In genomic region chr12:10362828-10363664, GRCh38 we compare ENCODE assay signal across 11 cellular contexts. TPM values are rescaled to one million over a fixed set of nuclear protein-coding genes. Genes with fewer than 3 reads are reported as not detected.
A peak's percentile ranks its signal among the peaks of the same experiment; 100 is the strongest.
DNase-seq lines count a peak whose midpoint lies in the region; ATAC-seq and TF ChIP-seq lines count a peak whose summit lies in the region.
"Had no signal": no experiment of that assay in that cellular context is flagged by ENCODE, and none has a peak within 500 bp of the region (broad histone marks: within the 10 kb centered on the region; RNA-seq: fewer than 3 reads in every experiment).

No MANE protein-coding gene starts in this region.

- no peaks in the 10 kb centered on the region for H3K36me3 ChIP-seq in adrenal gland (replicated peaks in 1 of 2)
- no peaks in the 10 kb centered on the region for H3K36me3 ChIP-seq in transverse colon

- H3K27ac ChIP-seq in adrenal gland (peak overlapping the region in 4 of 5 donors; percentile 77 to 99 (median 95)), transverse colon (peak overlapping the region; percentile 89 to 96 (median 94))

- H3K4me1 Mint-ChIP-seq in activated naive CD4-positive, alpha-beta T cell treated with anti-CD3 and anti-CD28 coated beads, Interleukin-2, amount 50 U/mL, for 24 hours = peaks cover 13% of the 10 kb centered on the region

- intact Hi-C loops in adrenal gland (cut with DNase I) = no loop called here
- intact Hi-C loops in transverse colon (cut with DNase I; ENCODE audit: low total_unique reads) = no loop called here

- TF ChIP-seq CTCF in adrenal gland (IDR thresholded peaks at IDR 0.05) (no peak), transverse colon (IDR thresholded peaks at IDR 0.05) (no peak)

- H3K36me3 Mint-ChIP-seq in activated naive CD4-positive, alpha-beta T cell treated with anti-CD3 and anti-CD28 coated beads, Interleukin-2, amount 50 U/mL, for 24 hours = peaks cover 1% of the 10 kb centered on the region
- H3K36me3 Mint-ChIP-seq in activated naive CD4-positive, alpha-beta T cell treated with anti-CD3 and anti-CD28 coated beads, Interleukin-2, amount 50 U/mL, for 72 hours = peaks cover 0 to 4% of the 10 kb centered on the region in 2 donors

- H3K27me3 ChIP-seq in adrenal gland (no peaks in the 10 kb centered on the region), transverse colon (no peaks in the 10 kb centered on the region)

- peaks cover 22 to 35% of the 10 kb centered on the region in 2 donors for H3K4me1 ChIP-seq in adrenal gland (replicated peaks in 1 of 2)
- peaks cover 13 to 40% (median 29%) of the 10 kb centered on the region in 4 donors for H3K4me1 ChIP-seq in transverse colon

- H3K9me3 ChIP-seq in adrenal gland (replicated peaks in 1 of 3) (no peaks in the 10 kb centered on the region), transverse colon (no peaks in the 10 kb centered on the region)

- in situ Hi-C loops in transverse colon (cut with MboI; ENCODE audit: low pct_ligation_motif_present in 1 of 4, low pct_unique_long_range_greater_than_20kb in 1 of 4, low sequenced_read_pairs in 3 of 4) = no loop called here

- peak overlapping the region; percentile 39 for H3K4me3 Mint-ChIP-seq in activated naive CD4-positive, alpha-beta T cell treated with anti-CD3 and anti-CD28 coated beads, Interleukin-2, amount 50 U/mL, for 24 hours

- no peak for TF ChIP-seq POLR2A in adrenal gland (IDR thresholded peaks at IDR 0.05)
- no peak for TF ChIP-seq POLR2A in transverse colon (IDR thresholded peaks at IDR 0.05)

- H3K4me3 ChIP-seq in adrenal gland (peak overlapping the region in 2 of 4 donors; percentile 90 to 92), transverse colon (peak overlapping the region in 1 of 4 donors; percentile 60)

- WGBS in adrenal gland, 4 donors = 30 to 52% (median 39%) methylated on average over 9 of the region's 9 CpGs
- 30 to 31% methylated on average over 7 to 9 of the region's 9 CpGs for WGBS in transverse colon (ENCODE audit: low coverage in 1 of 2), 2 donors

- no peak for TF ChIP-seq EP300 in transverse colon (IDR thresholded peaks at IDR 0.05; ENCODE audit: low read depth)

- H3K9me3 Mint-ChIP-seq in activated naive CD4-positive, alpha-beta T cell treated with anti-CD3 and anti-CD28 coated beads, Interleukin-2, amount 50 U/mL, for 24 hours = no peaks in the 10 kb centered on the region
- peaks cover 0 to 2% of the 10 kb centered on the region in 2 donors for H3K9me3 Mint-ChIP-seq in activated naive CD4-positive, alpha-beta T cell treated with anti-CD3 and anti-CD28 coated beads, Interleukin-2, amount 50 U/mL, for 72 hours

- DNase-seq in activated naive CD4-positive, alpha-beta T cell treated with anti-CD3 and anti-CD28 coated beads, Interleukin-2, amount 50 U/mL, for 72 hours (ENCODE audit: low spot score in 2 of 2) = no peak
- DNase-seq in adrenal gland (no peak), left kidney (ENCODE audit: low read depth, low spot score) (peak; percentile 79), transverse colon (no peak), UCSD-AML1 (lab: John Stamatoyannopoulos, UW; ENCODE audit: unreplicated experiment) (no peak), T1000 (lab: John Stamatoyannopoulos, UW) (no peak), NOMO-1 (lab: John Stamatoyannopoulos, UW; ENCODE audit: unreplicated experiment in 2 of 2) (no peak)
- DNase-seq: COR-L47, NCI-H187 treated with DMSO at 0.1 percent for 48 hours had no signal

- no peak overlapping the region for H3K27ac Mint-ChIP-seq in activated naive CD4-positive, alpha-beta T cell treated with anti-CD3 and anti-CD28 coated beads, Interleukin-2, amount 50 U/mL, for 24 hours
- no peak overlapping the region for H3K27ac Mint-ChIP-seq in activated naive CD4-positive, alpha-beta T cell treated with anti-CD3 and anti-CD28 coated beads, Interleukin-2, amount 50 U/mL, for 72 hours

- H3K27me3 Mint-ChIP-seq in activated naive CD4-positive, alpha-beta T cell treated with anti-CD3 and anti-CD28 coated beads, Interleukin-2, amount 50 U/mL, for 24 hours = no peaks in the 10 kb centered on the region

- no peak for ATAC-seq in activated naive CD4-positive, alpha-beta T cell treated with anti-CD3 and anti-CD28 coated beads, Interleukin-2, amount 50 U/mL, for 72 hours

RNA-seq across cellular contexts. Expression of gene KLRK1, which starts 26.8 kb away (rescaled TPM):
- 1 to 10 TPM in 1 of 2 donors, under 1 TPM in 1; 0.39 to 2.8 TPM for total RNA-seq in activated naive CD4-positive, alpha-beta T cell treated with anti-CD3 and anti-CD28 coated beads, Interleukin-2, amount 50 U/mL, for 72 hours
- total RNA-seq in adrenal gland (1 to 10 TPM in 3 of 8 donors, under 1 TPM in 3, not detected in 2; 0.25 to 5.2 (median 1.0) TPM), transverse colon (1 to 10 TPM in 3 of 4 donors, not detected in 1; 4.9 to 5.4 (median 5.0) TPM)
- polyA plus RNA-seq in adrenal gland = 1 to 10 TPM; 1.5 to 2.4 (median 2.4) TPM

RNA-seq across cellular contexts. Expression of gene KLRC4, which starts 46.5 kb away (rescaled TPM):
- total RNA-seq in activated naive CD4-positive, alpha-beta T cell treated with anti-CD3 and anti-CD28 coated beads, Interleukin-2, amount 50 U/mL, for 72 hours = under 1 TPM in 1 of 2 donors, not detected in 1; 0.75 TPM
- not detected for total RNA-seq in adrenal gland
- under 1 TPM in 1 of 3 donors, not detected in 2; 0.22 TPM for polyA plus RNA-seq in adrenal gland
- total RNA-seq in transverse colon = 1 to 10 TPM in 2 of 4 donors, not detected in 2; 1.4 to 2.2 TPM
- total RNA-seq: lower leg skin had no signal

RNA-seq across cellular contexts. Expression of gene KLRD1, which starts 55.4 kb away (rescaled TPM):
- total RNA-seq in activated naive CD4-positive, alpha-beta T cell treated with anti-CD3 and anti-CD28 coated beads, Interleukin-2, amount 50 U/mL, for 72 hours = under 1 TPM; 0.27 to 0.89 TPM
- total RNA-seq in adrenal gland (1 to 10 TPM in 3 of 8 donors, under 1 TPM in 5; 0.12 to 3.1 (median 0.68) TPM), transverse colon (1 to 10 TPM in 3 of 4 donors, under 1 TPM in 1; 0.20 to 8.6 (median 2.6) TPM)
- 1 to 10 TPM in 1 of 3 donors, under 1 TPM in 2; 0.10 to 1.1 (median 0.16) TPM for polyA plus RNA-seq in adrenal gland

RNA-seq across cellular contexts. Expression of gene KLRC3, which starts 57.3 kb away (rescaled TPM):
- not detected for total RNA-seq in activated naive CD4-positive, alpha-beta T cell treated with anti-CD3 and anti-CD28 coated beads, Interleukin-2, amount 50 U/mL, for 72 hours
- total RNA-seq in adrenal gland (not detected), transverse colon (not detected)
- under 1 TPM in 1 of 3 donors, not detected in 2; 0.26 TPM for polyA plus RNA-seq in adrenal gland
- total RNA-seq: lower leg skin had no signal
